Comparison of ENCODE assay signal across 17 cellular contexts in genomic region chr4:4358093-4358840, GRCh38. TPM values are rescaled to one million over a fixed set of nuclear protein-coding genes. Genes with fewer than 3 reads are reported as not detected.
DNase-seq lines count a peak whose midpoint lies in the region; ATAC-seq, FAIRE-seq and TF ChIP-seq lines count a peak whose summit lies in the region.
"Had no signal": no experiment of that assay in that cellular context is flagged by ENCODE, and none has a peak within 500 bp of the region (broad histone marks: within the 10 kb centered on the region; RNA-seq: fewer than 3 reads in every experiment).

No MANE protein-coding gene starts in this region.

- H3K4me3 ChIP-seq in HepG2 (replicated peaks in 1 of 3; ENCODE audit: insufficient read depth in 1 of 3, low read depth in 2 of 3, low read length in 3 of 3), result no peak overlapping the region
- H3K4me3 ChIP-seq in right lobe of liver, result no peak overlapping the region
- H3K4me3 ChIP-seq: A549 had no signal

- no peak overlapping the region for H2AFZ ChIP-seq in HepG2 (ENCODE audit: low read length)

- no peak overlapping the region for H3K4me3 Mint-ChIP-seq in osteocyte (ENCODE audit: unreplicated experiment)
- no peak overlapping the region for H3K4me3 Mint-ChIP-seq in activated T-helper 2 cell treated with anti-CD3 and anti-CD28 coated beads, Interferon-gamma antibody, Interleukin-2, Interleukin-4, amounts not matched to agents 10 μg/mL and 5 μg/mL and 100 μg/mL, durations not matched to agents 14 hours and 24 hours and 36 hours (ENCODE audit: low read depth)
- H3K4me3 Mint-ChIP-seq: CD14-positive monocyte had no signal

- no peaks in the 10 kb centered on the region for H3K9me3 ChIP-seq in HepG2 (ENCODE audit: low read length)
- H3K9me3 ChIP-seq in right lobe of liver, result no peaks in the 10 kb centered on the region
- H3K9me3 ChIP-seq: A549 had no signal

- H3K27me3 ChIP-seq in HepG2 (ENCODE audit: control insufficient read depth in 1 of 2, insufficient read depth in 2 of 2, low read length in 2 of 2) (peaks cover 3 to 43% of the 10 kb centered on the region in 2 experiments; a peak in 3 of 5 replicates), right lobe of liver (no peaks in the 10 kb centered on the region)

- no peak overlapping the region for H3K9ac ChIP-seq in HepG2 (ENCODE audit: insufficient read depth, low read depth, low read length)

- no peaks in the 10 kb centered on the region for H3K36me3 ChIP-seq in HepG2 (replicated peaks in 1 of 2; ENCODE audit: control insufficient read depth in 1 of 2, insufficient read depth in 2 of 2, low read length in 2 of 2)
- no peaks in the 10 kb centered on the region for H3K36me3 ChIP-seq in right lobe of liver

- TF ChIP-seq EP300 in HepG2 (IDR thresholded peaks at IDR 0.05; ENCODE audit: low read depth in 2 of 2, low read length in 2 of 2) (no peak), HepG2 (CRISPR knock-in tag; IDR thresholded peaks at IDR 0.05; ENCODE audit: borderline replicate concordance) (no peak)

- DNase-seq in HepG2 (ENCODE audit: low spot score) (no peak), right lobe of liver (no peak), OCI-M1 (lab: John Stamatoyannopoulos, UW) (peak; percentile 10), iPS-NIHi7 (ENCODE audit: extremely low spot score) (peak; percentile 31), osteocyte (ENCODE audit: extremely low spot score, unreplicated experiment) (no peak), NCI-H2029 (lab: John Stamatoyannopoulos, UW) (no peak)
- no peak for DNase-seq in activated T-helper 2 cell treated with anti-CD3 and anti-CD28 coated beads, Interferon-gamma antibody, Interleukin-2, Interleukin-4, amounts not matched to agents 10 μg/mL and 5 μg/mL and 100 μg/mL, durations not matched to agents 14 hours and 24 hours and 36 hours (ENCODE audit: low spot score)
- DNase-seq: COR-L47, DMS153, EL, IMR-90, NCI-H1694, NCI-H510A, SHP77 treated with DMSO at 0.1 percent for 48 hours had no signal

- no TSS peak for BruUV-seq in HepG2 (replicated peaks; lab: Mats Ljungman, UMichigan)

- no peaks in the 10 kb centered on the region for H3K79me2 ChIP-seq in HepG2 (ENCODE audit: insufficient read depth, low read length)

- H3K4me2 ChIP-seq in HepG2 (ENCODE audit: low read depth, low read length), result no peak overlapping the region
- H3K4me2 ChIP-seq: A549 had no signal

- H3K27ac ChIP-seq in HepG2 (ENCODE audit: extremely low read length, insufficient read depth, low read length), result no peak overlapping the region
- H3K27ac ChIP-seq in right lobe of liver, result no peak overlapping the region
- H3K27ac ChIP-seq: A549 had no signal

- TF ChIP-seq RAD21 in HepG2 (CRISPR knock-in tag; IDR thresholded peaks at IDR 0.05), result no peak

- H3K9me3 Mint-ChIP-seq in osteocyte (ENCODE audit: unreplicated experiment), result no peaks in the 10 kb centered on the region
- H3K9me3 Mint-ChIP-seq in activated T-helper 2 cell treated with anti-CD3 and anti-CD28 coated beads, Interferon-gamma antibody, Interleukin-2, Interleukin-4, amounts not matched to agents 10 μg/mL and 5 μg/mL and 100 μg/mL, durations not matched to agents 14 hours and 24 hours and 36 hours, result no peaks in the 10 kb centered on the region

- H3K4me1 ChIP-seq in HepG2 (ENCODE audit: insufficient read depth, low read length), result no peaks in the 10 kb centered on the region
- H3K4me1 ChIP-seq in right lobe of liver, result no peaks in the 10 kb centered on the region
- H3K4me1 ChIP-seq: A549 had no signal

- no peaks in the 10 kb centered on the region; the same call in 1 of the 2 replicates for H4K20me1 ChIP-seq in HepG2 (ENCODE audit: insufficient read depth, low read length)

- intact Hi-C loops in HepG2 (cut with micrococcal nuclease; ENCODE audit: unreplicated experiment) (no loop called here), right lobe of liver (cut with DNase I) (no loop called here)
- intact Hi-C loops in activated T-helper 2 cell treated with anti-CD3 and anti-CD28 coated beads, Interferon-gamma antibody, Interleukin-2, Interleukin-4, amounts not matched to agents 10 μg/mL and 5 μg/mL and 100 μg/mL, durations not matched to agents 14 hours and 24 hours and 36 hours (cut with micrococcal nuclease), result no loop called here

- no peak for ATAC-seq in HepG2
- ATAC-seq in right lobe of liver, result no peak
- ATAC-seq: A549 had no signal

- no peaks in the 10 kb centered on the region for H3K4me1 Mint-ChIP-seq in osteocyte (ENCODE audit: unreplicated experiment)
- H3K4me1 Mint-ChIP-seq in activated T-helper 2 cell treated with anti-CD3 and anti-CD28 coated beads, Interferon-gamma antibody, Interleukin-2, Interleukin-4, amounts not matched to agents 10 μg/mL and 5 μg/mL and 100 μg/mL, durations not matched to agents 14 hours and 24 hours and 36 hours (ENCODE audit: low read depth), result no peaks in the 10 kb centered on the region
- H3K4me1 Mint-ChIP-seq: CD14-positive monocyte had no signal

- in situ Hi-C loops in HepG2 (cut with HindIII; ENCODE audit: extremely low pct_ligation_motif_present, low pct_unique_long_range_greater_than_20kb), result no loop called here

- FAIRE-seq in HepG2 (lab: Jason Lieb, UNC), result no peak
- FAIRE-seq: A549, H1 had no signal

- CTCF ChIA-PET in HepG2 (lab: Yijun Ruan, JAX; ENCODE audit: low intra/inter-chr PET ratio, low total read pairs), result no interaction called here

- H3K36me3 Mint-ChIP-seq in osteocyte (ENCODE audit: unreplicated experiment), result no peaks in the 10 kb centered on the region
- no peaks in the 10 kb centered on the region for H3K36me3 Mint-ChIP-seq in activated T-helper 2 cell treated with anti-CD3 and anti-CD28 coated beads, Interferon-gamma antibody, Interleukin-2, Interleukin-4, amounts not matched to agents 10 μg/mL and 5 μg/mL and 100 μg/mL, durations not matched to agents 14 hours and 24 hours and 36 hours (ENCODE audit: low read depth)
- H3K36me3 Mint-ChIP-seq: CD14-positive monocyte had no signal

- 0 out of 2 replicates have a peak, but pooled peaks have one; percentile 4 for TF ChIP-seq CTCF in HepG2 (CRISPR knock-in tag; IDR thresholded peaks at IDR 0.05)
- TF ChIP-seq CTCF in right lobe of liver (IDR thresholded peaks at IDR 0.05), result no peak
- TF ChIP-seq CTCF in osteocyte (IDR thresholded peaks at IDR 0.05), result no peak

- peaks cover 43% of the 10 kb centered on the region for H3K27me3 Mint-ChIP-seq in osteocyte (ENCODE audit: unreplicated experiment)
- peaks cover 6% of the 10 kb centered on the region for H3K27me3 Mint-ChIP-seq in activated T-helper 2 cell treated with anti-CD3 and anti-CD28 coated beads, Interferon-gamma antibody, Interleukin-2, Interleukin-4, amounts not matched to agents 10 μg/mL and 5 μg/mL and 100 μg/mL, durations not matched to agents 14 hours and 24 hours and 36 hours (ENCODE audit: low read depth)

- POLR2A ChIA-PET in HepG2 (lab: Yijun Ruan, JAX), result no interaction called here

- no peak for TF ChIP-seq POLR2A in HepG2 (IDR thresholded peaks at IDR 0.05; ENCODE audit: insufficient read depth in 1 of 2, low read depth in 2 of 2, low read length in 2 of 2)
- no peak for TF ChIP-seq POLR2A in right lobe of liver (IDR thresholded peaks at IDR 0.05)

- no peak overlapping the region for H3K27ac Mint-ChIP-seq in osteocyte (ENCODE audit: unreplicated experiment)
- no peak overlapping the region for H3K27ac Mint-ChIP-seq in activated T-helper 2 cell treated with anti-CD3 and anti-CD28 coated beads, Interferon-gamma antibody, Interleukin-2, Interleukin-4, amounts not matched to agents 10 μg/mL and 5 μg/mL and 100 μg/mL, durations not matched to agents 14 hours and 24 hours and 36 hours

- 17% methylated on average over 11 of the region's 13 CpGs for WGBS in HepG2 (ENCODE audit: low lambda C conversion rate)
- WGBS in right lobe of liver (ENCODE audit: insufficient coverage, low coverage, low lambda C conversion rate, missing lambda C conversion rate), result 47% methylated on average over 12 of the region's 13 CpGs

TF ChIP-seq in HepG2, 621 proteins besides CTCF, POLR2A, EP300 and RAD21 (continues in another document):
- TF ChIP-seq ZNF235 (CRISPR knock-in tag; IDR thresholded peaks at IDR 0.05; ENCODE audit: borderline replicate concordance) (no peak), PAWR (CRISPR knock-in tag; IDR thresholded peaks at IDR 0.05; ENCODE audit: borderline replicate concordance) (no peak)

RNA-seq across cellular contexts. Expression of gene NSG1, which starts 28.6 kb away (rescaled TPM):
- not detected in 2 replicates for total RNA-seq in HepG2 (2016; rRNA removed; fragmentation: Illumina TruSeq; extraction: Trizol)
- total RNA-seq in HepG2 (2016; cell fraction: cytosol; rRNA removed; fragmentation: Illumina TruSeq; extraction: Trizol; ENCODE audit: low read depth), result not detected in 2 replicates
- total RNA-seq in HepG2 (2016; cell fraction: insoluble cytoplasmic fraction; rRNA removed; fragmentation: Illumina TruSeq; extraction: Trizol), result not detected in 2 replicates
- not detected in 2 replicates for total RNA-seq in HepG2 (2016; cell fraction: membrane; rRNA removed; fragmentation: Illumina TruSeq; extraction: Trizol)
- total RNA-seq in HepG2 (2016; cell fraction: nucleus; rRNA removed; fragmentation: Illumina TruSeq; extraction: Trizol), result not detected in 2 replicates
- not detected in 2 replicates for polyA plus RNA-seq in HepG2 (2011; rRNA removed)
- not detected in 2 replicates for polyA plus RNA-seq in HepG2 (2011; cell fraction: cytosol; rRNA removed)
- polyA plus RNA-seq in HepG2 (2011; cell fraction: nucleus; rRNA removed), result not detected in 2 replicates
- polyA plus RNA-seq in HepG2 (2012), result not detected in 2 replicates
- not detected in 2 replicates for polyA plus RNA-seq in HepG2 (2016; cell fraction: cytosol; fragmentation: Illumina TruSeq; extraction: Trizol; ENCODE audit: low read depth)
- not detected in 2 replicates for polyA plus RNA-seq in HepG2 (2016; cell fraction: insoluble cytoplasmic fraction; fragmentation: Illumina TruSeq; extraction: Trizol; ENCODE audit: low read depth)
- polyA plus RNA-seq in HepG2 (2016; cell fraction: membrane; fragmentation: Illumina TruSeq; extraction: Trizol; ENCODE audit: low read depth), result not detected in 2 replicates
- not detected in 2 replicates for polyA plus RNA-seq in HepG2 (2016; cell fraction: nucleus; fragmentation: Illumina TruSeq; extraction: Trizol; ENCODE audit: insufficient read depth, low read depth)
- not detected in 2 replicates for polyA minus RNA-seq in HepG2 (2011; rRNA and poly(A)+ RNA removed; ENCODE audit: low replicate concordance)
- not detected in 2 replicates for polyA minus RNA-seq in HepG2 (2011; cell fraction: cytosol; rRNA and poly(A)+ RNA removed)
- polyA minus RNA-seq in HepG2 (2011; cell fraction: nucleus; rRNA and poly(A)+ RNA removed), result not detected in 2 replicates
- under 1 TPM in 2 of 6 experiments, not detected in 4; 0.22 to 0.29 TPM for total RNA-seq in right lobe of liver
- not detected in 2 replicates for total RNA-seq in osteocyte
- not detected in 2 replicates for total RNA-seq in activated T-helper 2 cell treated with anti-CD3 and anti-CD28 coated beads, Interferon-gamma antibody, Interleukin-2, Interleukin-4, amounts not matched to agents 10 μg/mL and 5 μg/mL and 100 μg/mL, durations not matched to agents 14 hours and 24 hours and 36 hours

Comparison
In these comparisons a context has a peak if more than half of its experiments do, and no peak if none do; other contexts are left out.
1. DNase-seq: peak in OCI-M1 (single experiment) and iPS-NIHi7 (single experiment); none in HepG2 (single experiment), right lobe of liver (0 of 3), osteocyte (single experiment), activated T-helper 2 cell treated with anti-CD3 and anti-CD28 coated beads, Interferon-gamma antibody, Interleukin-2, Interleukin-4, amounts not matched to agents 10 μg/mL and 5 μg/mL and 100 μg/mL, durations not matched to agents 14 hours and 24 hours and 36 hours (single experiment) and NCI-H2029 (single experiment).